ENCODE assay signal across 22 cellular contexts in the genomic region with DNA sequence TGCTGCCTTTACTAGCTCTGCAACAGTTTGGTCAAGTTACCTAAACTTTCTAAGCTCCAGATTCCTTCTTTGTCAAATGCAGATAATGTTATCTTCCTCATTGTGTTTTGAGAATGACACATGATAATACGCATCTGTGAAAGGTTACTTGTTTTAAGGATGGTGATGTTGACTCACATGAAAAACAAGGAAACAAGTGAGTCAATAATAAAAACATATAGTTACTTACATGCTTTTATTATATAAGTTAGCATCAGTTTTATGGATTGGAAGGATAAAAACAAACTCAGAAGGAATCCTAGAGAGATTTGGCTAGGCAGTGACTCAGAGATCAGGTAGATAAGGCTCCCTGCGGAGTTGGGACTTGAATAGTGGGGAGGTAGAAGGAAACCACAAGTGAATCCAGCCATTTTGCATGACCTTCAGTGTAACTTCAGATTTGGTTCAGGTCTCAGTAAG.
DNase-seq lines count a peak whose midpoint lies in the region; ATAC-seq and TF ChIP-seq lines count a peak whose summit lies in the region.
"Had no signal": no experiment of that assay in that cellular context is flagged by ENCODE, and none has a peak within 500 bp of the region (broad histone marks: within the 10 kb centered on the region; RNA-seq: fewer than 3 reads in every experiment).

No MANE protein-coding gene starts in this region.

- H3K79me2 ChIP-seq in GM23338 (replicated peaks; ENCODE audit: insufficient read depth): no peaks in the 10 kb centered on the region
- H3K79me2 ChIP-seq in neural progenitor cell (ENCODE audit: low read depth): no peaks in the 10 kb centered on the region

- H4K20me1 ChIP-seq in GM23338 (replicated peaks; ENCODE audit: insufficient read depth) (no peaks in the 10 kb centered on the region), neural progenitor cell (ENCODE audit: low read depth) (no peaks in the 10 kb centered on the region)

- no peaks in the 10 kb centered on the region for H3K9me2 ChIP-seq in GM23338 (ENCODE audit: insufficient read depth)

- peak overlapping the region; percentile 85 for H3K27ac Mint-ChIP-seq in GM23338
- peak overlapping the region; percentile 4 for H3K27ac Mint-ChIP-seq in neural progenitor cell
- H3K27ac Mint-ChIP-seq: activated CD4-positive, alpha-beta memory T cell treated with anti-CD3 and anti-CD28 coated beads for 36 hours; effector memory CD8-positive, alpha-beta T cell; natural killer cell; T-helper 1 cell treated with Interleukin-12 subunit alpha and Interleukin-12 subunit beta and Interleukin-4 antibody, amounts not matched to agents 30 μg/mL and 1 μg/mL, for 36 hours had no signal

- H3K27me3 ChIP-seq in GM23338 (ENCODE audit: insufficient read depth): no peaks in the 10 kb centered on the region
- no peaks in the 10 kb centered on the region for H3K27me3 ChIP-seq in neural progenitor cell
- H3K27me3 ChIP-seq in A673 (replicated peaks; ENCODE audit: insufficient read depth, low read depth, low read length, poor library complexity): no peaks in the 10 kb centered on the region
- H3K27me3 ChIP-seq: stomach, upper lobe of left lung had no signal

- CTCF ChIA-PET in A673 (lab: Charles Lee): no interaction called here

- no peak for TF ChIP-seq CTCF in GM23338 (conservative IDR thresholded peaks at IDR 0.05; ENCODE audit: low read depth in 2 of 2)
- TF ChIP-seq CTCF in cardiac fibroblast (IDR thresholded peaks at IDR 0.05; ENCODE audit: low read depth, low read length): no peak
- TF ChIP-seq CTCF in neural progenitor cell (IDR thresholded peaks at IDR 0.05): no peak
- no peak for TF ChIP-seq CTCF in A673 (conservative IDR thresholded peaks at IDR 0.05; ENCODE audit: low read depth, low read length)

- no peak overlapping the region for H3K9ac ChIP-seq in neural progenitor cell

- peak; percentile 23 for DNase-seq in GM23338 (ENCODE audit: low spot score)
- peak; percentile 18 for DNase-seq in OCI-M1 (lab: John Stamatoyannopoulos, UW)
- DNase-seq in cardiac fibroblast (ENCODE audit: low read depth in 2 of 2): peak; percentile 5 to 26
- DNase-seq in neural progenitor cell (ENCODE audit: low spot score): no peak
- no peak for DNase-seq in inferior parietal cortex (ENCODE audit: extremely low spot score)
- no peak for DNase-seq in A673 (ENCODE audit: low spot score)
- DNase-seq: activated CD4-positive, alpha-beta memory T cell treated with anti-CD3 and anti-CD28 coated beads for 36 hours; activated naive CD4-positive, alpha-beta T cell treated with Interleukin-2 at 50 U/mL for 16 hours; COR-L47; effector memory CD8-positive, alpha-beta T cell; natural killer cell; NCI-H2029; NCI-H510A; SHP77 treated with DMSO at 0.1 percent for 48 hours; stomach; upper lobe of left lung had no signal

- H3K27ac ChIP-seq in GM23338 (ENCODE audit: low read depth) (no peak overlapping the region), neural progenitor cell (no peak overlapping the region), A673 (ENCODE audit: low read depth, low read length, poor library complexity, severe bottlenecking) (no peak overlapping the region)
- H3K27ac ChIP-seq: HL-60, prostate gland, stomach, upper lobe of left lung had no signal

- POLR2A ChIA-PET in A673 (lab: Charles Lee; ENCODE audit: low non-redundant PET): no interaction called here

- H2AFZ ChIP-seq in GM23338: peak overlapping the region; percentile 64; the same call in 1 of the 2 replicates
- no peak overlapping the region for H2AFZ ChIP-seq in neural progenitor cell (replicated peaks)

- H3K9me3 ChIP-seq in neural progenitor cell (ENCODE audit: low read depth): no peaks in the 10 kb centered on the region
- H3K9me3 ChIP-seq in A673 (ENCODE audit: low read depth, low read length, poor library complexity, severe bottlenecking): no peaks in the 10 kb centered on the region
- H3K9me3 ChIP-seq: prostate gland, stomach, upper lobe of left lung had no signal

- H3K9me3 Mint-ChIP-seq in GM23338 (no peaks in the 10 kb centered on the region), neural progenitor cell (no peaks in the 10 kb centered on the region)
- H3K9me3 Mint-ChIP-seq: activated CD4-positive, alpha-beta memory T cell treated with anti-CD3 and anti-CD28 coated beads for 36 hours; effector memory CD8-positive, alpha-beta T cell; natural killer cell; T-helper 1 cell treated with Interleukin-12 subunit alpha and Interleukin-12 subunit beta and Interleukin-4 antibody, amounts not matched to agents 30 μg/mL and 1 μg/mL, for 36 hours had no signal

- H3K4me3 ChIP-seq in GM23338 (no peak overlapping the region), cardiac fibroblast (replicated peaks in 1 of 2; ENCODE audit: low read depth in 2 of 2, low read length in 2 of 2) (no peak overlapping the region), neural progenitor cell (no peak overlapping the region), A673 (ENCODE audit: low read depth, low read length, poor library complexity, severe bottlenecking) (no peak overlapping the region)
- H3K4me3 ChIP-seq: prostate gland, stomach, upper lobe of left lung had no signal

- ATAC-seq in GM23338 (no peak; the same call in 2 of the 3 replicates), HG03159 (IDR thresholded peaks at IDR 0.05; ENCODE audit: unreplicated experiment) (no peak), HG02588 (IDR thresholded peaks at IDR 0.05; ENCODE audit: unreplicated experiment) (no peak)
- ATAC-seq: effector memory CD8-positive, alpha-beta T cell; HCT116; natural killer cell had no signal

- H3K4me3 Mint-ChIP-seq in GM23338 (no peak overlapping the region), neural progenitor cell (no peak overlapping the region)
- H3K4me3 Mint-ChIP-seq: activated CD4-positive, alpha-beta memory T cell treated with anti-CD3 and anti-CD28 coated beads for 36 hours; effector memory CD8-positive, alpha-beta T cell; natural killer cell; T-helper 1 cell treated with Interleukin-12 subunit alpha and Interleukin-12 subunit beta and Interleukin-4 antibody, amounts not matched to agents 30 μg/mL and 1 μg/mL, for 36 hours had no signal

- H3K4me2 ChIP-seq in GM23338 (peak overlapping the region; percentile 23), neural progenitor cell (no peak overlapping the region)

- H3F3A ChIP-seq in GM23338 (replicated peaks; ENCODE audit: low read depth): no peaks in the 10 kb centered on the region
- H3F3A ChIP-seq in neural progenitor cell (ENCODE audit: low read depth): no peaks in the 10 kb centered on the region

- intact Hi-C loops in A673 (cut with micrococcal nuclease; ENCODE audit: unreplicated experiment): no loop called here

- H3K36me3 Mint-ChIP-seq in GM23338 (ENCODE audit: low read depth) (no peaks in the 10 kb centered on the region), neural progenitor cell (no peaks in the 10 kb centered on the region)
- H3K36me3 Mint-ChIP-seq: activated CD4-positive, alpha-beta memory T cell treated with anti-CD3 and anti-CD28 coated beads for 36 hours; natural killer cell had no signal

- peaks cover 6% of the 10 kb centered on the region for H3K27me3 Mint-ChIP-seq in GM23338 (ENCODE audit: insufficient read depth, low read depth, poor library complexity)
- H3K27me3 Mint-ChIP-seq in neural progenitor cell (ENCODE audit: insufficient read depth, low read depth): no peaks in the 10 kb centered on the region
- H3K27me3 Mint-ChIP-seq: activated CD4-positive, alpha-beta memory T cell treated with anti-CD3 and anti-CD28 coated beads for 36 hours; effector memory CD8-positive, alpha-beta T cell had no signal

- H3K36me3 ChIP-seq in GM23338 (ENCODE audit: insufficient read depth): no peaks in the 10 kb centered on the region
- no peaks in the 10 kb centered on the region for H3K36me3 ChIP-seq in neural progenitor cell
- H3K36me3 ChIP-seq in A673 (ENCODE audit: insufficient read depth, low read length, poor library complexity, severe bottlenecking): no peaks in the 10 kb centered on the region
- H3K36me3 ChIP-seq: prostate gland, stomach, upper lobe of left lung had no signal

- peaks cover 4% of the 10 kb centered on the region; the same call in 1 of the 2 replicates for H3K4me1 ChIP-seq in GM23338 (ENCODE audit: insufficient read depth)
- H3K4me1 ChIP-seq in neural progenitor cell: no peaks in the 10 kb centered on the region
- no peaks in the 10 kb centered on the region for H3K4me1 ChIP-seq in A673 (ENCODE audit: insufficient read depth, low read length, poor library complexity, severe bottlenecking)
- H3K4me1 ChIP-seq: prostate gland, stomach, upper lobe of left lung had no signal

- no TSS peak for BruUV-seq in A673 (replicated peaks; lab: Mats Ljungman, UMichigan)

- H3K4me1 Mint-ChIP-seq in GM23338: peaks cover 14% of the 10 kb centered on the region
- H3K4me1 Mint-ChIP-seq in neural progenitor cell: no peaks in the 10 kb centered on the region
- H3K4me1 Mint-ChIP-seq: natural killer cell had no signal

TF ChIP-seq in GM23338, 12 proteins besides CTCF, POLR2A, EP300 and RAD21 (continues in another document):
- TF ChIP-seq ZNF114 (CRISPR knock-in tag; IDR thresholded peaks at IDR 0.05) (no peak), ZNF331 (CRISPR knock-in tag; IDR thresholded peaks at IDR 0.05; ENCODE audit: low read depth) (no peak)
- TF ChIP-seq, protein P1, sequence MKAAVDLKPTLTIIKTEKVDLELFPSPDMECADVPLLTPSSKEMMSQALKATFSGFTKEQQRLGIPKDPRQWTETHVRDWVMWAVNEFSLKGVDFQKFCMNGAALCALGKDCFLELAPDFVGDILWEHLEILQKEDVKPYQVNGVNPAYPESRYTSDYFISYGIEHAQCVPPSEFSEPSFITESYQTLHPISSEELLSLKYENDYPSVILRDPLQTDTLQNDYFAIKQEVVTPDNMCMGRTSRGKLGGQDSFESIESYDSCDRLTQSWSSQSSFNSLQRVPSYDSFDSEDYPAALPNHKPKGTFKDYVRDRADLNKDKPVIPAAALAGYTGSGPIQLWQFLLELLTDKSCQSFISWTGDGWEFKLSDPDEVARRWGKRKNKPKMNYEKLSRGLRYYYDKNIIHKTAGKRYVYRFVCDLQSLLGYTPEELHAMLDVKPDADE (IDR thresholded peaks at IDR 0.05): no peak

Comparison
In these comparisons a context has a peak if more than half of its experiments do, and no peak if none do; other contexts are left out.
1. DNase-seq: peak in GM23338 (single experiment), OCI-M1 (single experiment) and cardiac fibroblast (2 of 2); none in neural progenitor cell (single experiment), inferior parietal cortex (single experiment) and A673 (single experiment).